Comparison of ENCODE assay signal across 7 cellular contexts in the genomic region with DNA sequence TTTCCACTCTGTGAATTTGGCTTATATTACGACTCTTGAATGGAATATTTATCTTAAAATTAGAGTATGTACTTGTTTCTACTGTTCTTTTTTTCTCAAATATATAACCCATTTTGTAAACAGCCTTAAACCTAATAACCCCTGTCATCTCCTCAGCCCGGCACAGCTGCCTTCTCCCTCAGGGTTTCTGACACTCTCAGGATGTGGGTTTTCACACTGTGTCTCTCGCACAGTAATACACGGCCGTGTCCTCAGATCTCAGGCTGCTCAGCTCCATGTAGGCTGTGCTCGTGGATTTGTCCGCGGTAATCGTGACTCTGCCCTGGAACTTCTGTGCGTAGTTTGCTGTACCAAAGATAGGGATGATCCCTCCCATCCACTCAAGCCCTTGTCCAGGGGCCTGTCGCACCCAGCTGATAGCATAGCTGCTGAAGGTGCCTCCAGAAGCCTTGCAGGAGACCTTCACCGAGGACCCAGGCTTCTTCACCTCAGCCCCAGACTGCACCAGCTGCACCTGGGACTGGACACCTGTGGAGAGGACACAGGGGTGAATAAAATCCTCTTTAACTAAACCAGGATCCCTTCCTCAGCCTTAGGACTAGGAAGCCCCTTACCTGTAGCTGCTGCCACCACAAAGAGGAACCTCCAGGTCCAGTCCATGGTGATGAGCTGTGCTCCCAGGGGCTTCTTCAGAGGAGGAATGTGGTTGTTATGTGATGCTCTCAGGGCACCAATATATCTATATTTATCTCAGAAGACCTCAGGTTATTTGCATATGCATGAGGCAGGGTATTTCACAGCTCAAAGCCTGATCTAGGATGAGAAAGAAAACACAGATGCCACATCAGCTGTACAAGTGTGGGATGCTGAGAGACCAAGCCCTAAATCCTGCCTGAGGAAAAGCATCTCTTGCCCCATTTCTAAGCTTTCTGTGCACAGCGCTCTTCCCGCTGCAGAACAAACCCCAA.
DNase-seq lines count a peak whose midpoint lies in the region; ATAC-seq and TF ChIP-seq lines count a peak whose summit lies in the region.
"Not testable (repeated sequence)": the region's sequence is repeated elsewhere in the genome, so short reads cannot be mapped to it uniquely, and the experiment has no call there.

No MANE protein-coding gene starts in this region.

- DNase-seq in activated B cell treated with CpG ODN at 0.5 μM for 24 hours; memory B cell (ENCODE audit: low spot score in 2 of 2): not testable (repeated sequence)

- not testable (repeated sequence) for H3K4me3 Mint-ChIP-seq in activated B cell treated with CpG ODN at 0.5 μM for 24 hours; activated T-helper 17 cell treated with anti-CD3 and anti-CD28 coated beads, Interleukin-2, amount 50 U/mL, for 72 hours; memory B cell

- ATAC-seq in GM18520 (IDR thresholded peaks at IDR 0.05; ENCODE audit: unreplicated experiment), result peak; percentile 52
- peak; percentile 51 for ATAC-seq in GM19395 (IDR thresholded peaks at IDR 0.05; ENCODE audit: unreplicated experiment)
- ATAC-seq in HG02678 (IDR thresholded peaks at IDR 0.05; ENCODE audit: unreplicated experiment), result peak; percentile 57
- peak; percentile 61 for ATAC-seq in HG03457 (IDR thresholded peaks at IDR 0.05; ENCODE audit: unreplicated experiment)
- peak; percentile 60 for ATAC-seq in activated B cell treated with CpG ODN at 0.5 μM for 24 hours (ENCODE audit: low read depth)
- peak; percentile 60 for ATAC-seq in activated T-helper 17 cell treated with anti-CD3 and anti-CD28 coated beads, Interleukin-2, amount 50 U/mL, for 72 hours (replicated peaks)
- peak; percentile 83 for ATAC-seq in memory B cell (ENCODE audit: low read depth)

- not testable (repeated sequence) for H3K36me3 Mint-ChIP-seq in activated B cell treated with CpG ODN at 0.5 μM for 24 hours (ENCODE audit: low read depth); activated T-helper 17 cell treated with anti-CD3 and anti-CD28 coated beads, Interleukin-2, amount 50 U/mL, for 72 hours (ENCODE audit: low read depth); memory B cell

- not testable (repeated sequence) for TF ChIP-seq CTCF in activated B cell treated with CpG ODN at 0.5 μM for 24 hours (IDR thresholded peaks at IDR 0.05)

- not testable (repeated sequence) for H3K9me3 Mint-ChIP-seq in activated B cell treated with CpG ODN at 0.5 μM for 24 hours; activated T-helper 17 cell treated with anti-CD3 and anti-CD28 coated beads, Interleukin-2, amount 50 U/mL, for 72 hours; memory B cell

- H3K27me3 Mint-ChIP-seq in activated B cell treated with CpG ODN at 0.5 μM for 24 hours; activated T-helper 17 cell treated with anti-CD3 and anti-CD28 coated beads, Interleukin-2, amount 50 U/mL, for 72 hours; memory B cell: not testable (repeated sequence)

- POLR2A ChIA-PET in activated B cell treated with CpG ODN at 0.5 μM for 24 hours (lab: Charles Lee), result not testable (repeated sequence)

- intact Hi-C loops in activated B cell treated with CpG ODN at 0.5 μM for 24 hours (cut with micrococcal nuclease), result not testable (repeated sequence)

- not testable (repeated sequence) for H3K27ac Mint-ChIP-seq in activated B cell treated with CpG ODN at 0.5 μM for 24 hours; activated T-helper 17 cell treated with anti-CD3 and anti-CD28 coated beads, Interleukin-2, amount 50 U/mL, for 72 hours; memory B cell

- CTCF ChIA-PET in activated B cell treated with CpG ODN at 0.5 μM for 24 hours (lab: Charles Lee), result not testable (repeated sequence)

- peaks cover 17% of the 10 kb centered on the region for H3K4me1 Mint-ChIP-seq in activated B cell treated with CpG ODN at 0.5 μM for 24 hours
- peaks cover 15% of the 10 kb centered on the region for H3K4me1 Mint-ChIP-seq in activated T-helper 17 cell treated with anti-CD3 and anti-CD28 coated beads, Interleukin-2, amount 50 U/mL, for 72 hours
- not testable (repeated sequence) for H3K4me1 Mint-ChIP-seq in memory B cell
